ENCODE assay signal across 1 cellular context in the genomic region with DNA sequence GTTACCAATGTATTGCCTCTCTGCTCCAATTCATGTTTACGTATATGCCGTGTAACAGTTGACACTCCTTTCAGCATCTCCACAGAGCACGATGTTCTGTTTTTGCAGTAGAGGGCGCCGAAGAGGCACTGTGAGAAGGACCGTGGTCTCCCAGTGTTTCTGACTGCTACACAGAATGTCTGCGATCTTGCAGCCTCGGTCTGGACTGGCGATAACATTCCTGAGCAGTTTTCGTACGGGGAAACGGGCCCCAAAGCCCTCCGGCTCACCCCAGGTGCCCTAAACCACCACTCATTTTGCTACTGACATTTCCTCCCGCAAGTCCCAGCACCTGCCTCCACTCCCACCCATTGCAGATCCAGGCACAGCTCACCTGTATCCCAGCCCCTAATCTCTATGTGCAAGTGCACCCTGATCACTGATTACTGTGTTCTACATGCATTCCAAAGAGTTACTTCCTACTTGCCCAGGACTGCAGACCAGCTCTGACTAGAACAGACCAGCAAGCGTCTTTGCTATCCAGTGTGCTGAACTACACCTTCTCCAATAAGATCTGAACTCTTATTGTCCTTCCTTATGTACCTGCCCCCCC.
TF ChIP-seq lines count a peak whose summit lies in the region.

No MANE protein-coding gene starts in this region.

TF ChIP-seq in WTC11, 78 proteins besides CTCF, POLR2A, EP300 and RAD21 (continued from another document):
- TF ChIP-seq, protein P1, sequence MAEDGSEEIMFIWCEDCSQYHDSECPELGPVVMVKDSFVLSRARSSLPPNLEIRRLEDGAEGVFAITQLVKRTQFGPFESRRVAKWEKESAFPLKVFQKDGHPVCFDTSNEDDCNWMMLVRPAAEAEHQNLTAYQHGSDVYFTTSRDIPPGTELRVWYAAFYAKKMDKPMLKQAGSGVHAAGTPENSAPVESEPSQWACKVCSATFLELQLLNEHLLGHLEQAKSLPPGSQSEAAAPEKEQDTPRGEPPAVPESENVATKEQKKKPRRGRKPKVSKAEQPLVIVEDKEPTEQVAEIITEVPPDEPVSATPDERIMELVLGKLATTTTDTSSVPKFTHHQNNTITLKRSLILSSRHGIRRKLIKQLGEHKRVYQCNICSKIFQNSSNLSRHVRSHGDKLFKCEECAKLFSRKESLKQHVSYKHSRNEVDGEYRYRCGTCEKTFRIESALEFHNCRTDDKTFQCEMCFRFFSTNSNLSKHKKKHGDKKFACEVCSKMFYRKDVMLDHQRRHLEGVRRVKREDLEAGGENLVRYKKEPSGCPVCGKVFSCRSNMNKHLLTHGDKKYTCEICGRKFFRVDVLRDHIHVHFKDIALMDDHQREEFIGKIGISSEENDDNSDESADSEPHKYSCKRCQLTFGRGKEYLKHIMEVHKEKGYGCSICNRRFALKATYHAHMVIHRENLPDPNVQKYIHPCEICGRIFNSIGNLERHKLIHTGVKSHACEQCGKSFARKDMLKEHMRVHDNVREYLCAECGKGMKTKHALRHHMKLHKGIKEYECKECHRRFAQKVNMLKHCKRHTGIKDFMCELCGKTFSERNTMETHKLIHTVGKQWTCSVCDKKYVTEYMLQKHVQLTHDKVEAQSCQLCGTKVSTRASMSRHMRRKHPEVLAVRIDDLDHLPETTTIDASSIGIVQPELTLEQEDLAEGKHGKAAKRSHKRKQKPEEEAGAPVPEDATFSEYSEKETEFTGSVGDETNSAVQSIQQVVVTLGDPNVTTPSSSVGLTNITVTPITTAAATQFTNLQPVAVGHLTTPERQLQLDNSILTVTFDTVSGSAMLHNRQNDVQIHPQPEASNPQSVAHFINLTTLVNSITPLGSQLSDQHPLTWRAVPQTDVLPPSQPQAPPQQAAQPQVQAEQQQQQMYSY (CRISPR knock-in tag; IDR thresholded peaks at IDR 0.05): no peak
- no peak for TF ChIP-seq GTF2I (CRISPR knock-in tag; conservative IDR thresholded peaks at IDR 0.05)
